ENCODE assay signal across 31 cellular contexts in genomic region chrX:22520128-22520828, GRCh38.
DNase-seq lines count a peak whose midpoint lies in the region; ATAC-seq and TF ChIP-seq lines count a peak whose summit lies in the region.
"Had no signal": no experiment of that assay in that cellular context is flagged by ENCODE, and none has a peak within 500 bp of the region (broad histone marks: within the 10 kb centered on the region; RNA-seq: fewer than 3 reads in every experiment).

No MANE protein-coding gene starts in this region.

- no peaks in the 10 kb centered on the region for H3K79me2 ChIP-seq in smooth muscle cell (ENCODE audit: low read depth)

- H4K20me1 ChIP-seq in smooth muscle cell (ENCODE audit: low read depth): no peaks in the 10 kb centered on the region

- peak overlapping the region; percentile 52 for H3K27ac ChIP-seq in smooth muscle cell (ENCODE audit: low read depth)
- H3K27ac ChIP-seq: adrenal gland, C4-2B, esophagus muscularis mucosa, KMS-11, SJCRH30, testis had no signal

- H3K27ac Mint-ChIP-seq in progenitor cell of endocrine pancreas: no peak overlapping the region
- H3K27ac Mint-ChIP-seq: activated naive CD4-positive, alpha-beta T cell treated with anti-CD3 and anti-CD28 coated beads for 36 hours; activated T-helper 1 cell treated with anti-CD3 and anti-CD28 coated beads, Interleukin-12 subunit alpha, Interleukin-12 subunit beta, Interleukin-2, Interleukin-4 antibody, amounts not matched to agents 30 ng/mL and 10 ng/mL and 1 ng/mL, durations not matched to agents 14 hours and 24 hours and 36 hours; brain; naive thymus-derived CD8-positive, alpha-beta T cell had no signal

- no peak overlapping the region for H3K4me2 ChIP-seq in smooth muscle cell
- H3K4me2 ChIP-seq: KMS-11 had no signal

- H3K27me3 Mint-ChIP-seq in progenitor cell of endocrine pancreas: no peaks in the 10 kb centered on the region
- H3K27me3 Mint-ChIP-seq: naive thymus-derived CD8-positive, alpha-beta T cell had no signal

- no peaks in the 10 kb centered on the region for H3K27me3 ChIP-seq in smooth muscle cell (ENCODE audit: low read depth)
- H3K27me3 ChIP-seq in MG63: no peaks in the 10 kb centered on the region
- H3K27me3 ChIP-seq: adrenal gland, esophagus muscularis mucosa, SJCRH30, testis had no signal

- peaks cover 3% of the 10 kb centered on the region for H3K9me3 Mint-ChIP-seq in progenitor cell of endocrine pancreas (ENCODE audit: low read depth)
- H3K9me3 Mint-ChIP-seq: activated naive CD4-positive, alpha-beta T cell treated with anti-CD3 and anti-CD28 coated beads for 36 hours; activated T-helper 1 cell treated with anti-CD3 and anti-CD28 coated beads, Interleukin-12 subunit alpha, Interleukin-12 subunit beta, Interleukin-2, Interleukin-4 antibody, amounts not matched to agents 30 ng/mL and 10 ng/mL and 1 ng/mL, durations not matched to agents 14 hours and 24 hours and 36 hours had no signal

- WGBS in smooth muscle cell (ENCODE audit: low lambda C conversion rate): 62% methylated on average over 5 of the region's 5 CpGs

- H3K36me3 ChIP-seq in smooth muscle cell (ENCODE audit: low read depth) (no peaks in the 10 kb centered on the region), MG63 (no peaks in the 10 kb centered on the region)
- H3K36me3 ChIP-seq: adrenal gland, esophagus muscularis mucosa, SJCRH30 had no signal

- no peaks in the 10 kb centered on the region for H3F3A ChIP-seq in smooth muscle cell (ENCODE audit: low read depth)

- no peaks in the 10 kb centered on the region for H3K4me1 Mint-ChIP-seq in progenitor cell of endocrine pancreas (ENCODE audit: low read depth)
- H3K4me1 Mint-ChIP-seq: naive thymus-derived CD8-positive, alpha-beta T cell had no signal

- H3K4me3 Mint-ChIP-seq in progenitor cell of endocrine pancreas (ENCODE audit: low read depth): no peak overlapping the region
- H3K4me3 Mint-ChIP-seq: activated naive CD4-positive, alpha-beta T cell treated with anti-CD3 and anti-CD28 coated beads for 36 hours; activated T-helper 1 cell treated with anti-CD3 and anti-CD28 coated beads, Interleukin-12 subunit alpha, Interleukin-12 subunit beta, Interleukin-2, Interleukin-4 antibody, amounts not matched to agents 30 ng/mL and 10 ng/mL and 1 ng/mL, durations not matched to agents 14 hours and 24 hours and 36 hours; brain; naive thymus-derived CD8-positive, alpha-beta T cell had no signal

- TF ChIP-seq CTCF in smooth muscle cell (IDR thresholded peaks at IDR 0.05; ENCODE audit: borderline replicate concordance, insufficient read depth, poor library complexity, severe bottlenecking) (no peak), progenitor cell of endocrine pancreas (IDR thresholded peaks at IDR 0.05; ENCODE audit: unreplicated experiment) (no peak)

- H3K4me1 ChIP-seq in smooth muscle cell (ENCODE audit: low read depth): no peaks in the 10 kb centered on the region
- H3K4me1 ChIP-seq: adrenal gland, esophagus muscularis mucosa, SJCRH30, testis had no signal

- no peak overlapping the region for H3K9ac ChIP-seq in smooth muscle cell (ENCODE audit: low read depth)
- H3K9ac ChIP-seq: KMS-11 had no signal

- no peaks in the 10 kb centered on the region for H3K36me3 Mint-ChIP-seq in progenitor cell of endocrine pancreas (ENCODE audit: insufficient read depth)
- H3K36me3 Mint-ChIP-seq: brain; naive thymus-derived CD8-positive, alpha-beta T cell had no signal

- H2AFZ ChIP-seq in smooth muscle cell (ENCODE audit: low read depth): no peak overlapping the region

- H3K9me3 ChIP-seq in smooth muscle cell (replicated peaks; ENCODE audit: low read depth): no peaks in the 10 kb centered on the region
- H3K9me3 ChIP-seq in MG63: no peaks in the 10 kb centered on the region
- H3K9me3 ChIP-seq: adrenal gland, SJCRH30, testis had no signal

- no peak overlapping the region for H3K4me3 ChIP-seq in smooth muscle cell
- no peak overlapping the region for H3K4me3 ChIP-seq in MG63
- H3K4me3 ChIP-seq: adrenal gland, esophagus muscularis mucosa, SJCRH30, testis had no signal

- ATAC-seq in esophagus mucosa (peak; percentile 98), HG03432 (IDR thresholded peaks at IDR 0.05; ENCODE audit: unreplicated experiment) (no peak)
- ATAC-seq: activated CD4-positive, CD25-positive, alpha-beta regulatory T cell treated with anti-CD3 and anti-CD28 coated beads, Interleukin-2, amount 50 U/mL, for 24 hours; left ventricle myocardium superior; naive thymus-derived CD8-positive, alpha-beta T cell; Panc1 had no signal

- DNase-seq in HT1080 (ENCODE audit: low read depth): peak; percentile 74
- DNase-seq in SW480 (ENCODE audit: low spot score): peak; percentile 2
- no peak for DNase-seq in smooth muscle cell (lab: John Stamatoyannopoulos, UW; ENCODE audit: unreplicated experiment)
- DNase-seq in progenitor cell of endocrine pancreas (ENCODE audit: low spot score, unreplicated experiment): no peak
- no peak for DNase-seq in mucosa of gallbladder (ENCODE audit: low spot score)
- no peak for DNase-seq in MG63
- DNase-seq: activated CD4-positive, alpha-beta T cell treated with anti-CD3 and anti-CD28 coated beads, Interleukin-2, amount 50 U/mL, for 48 hours; activated naive CD4-positive, alpha-beta T cell treated with anti-CD3 and anti-CD28 coated beads for 36 hours; adrenal gland; effector CD8-positive, alpha-beta T cell; HCEC 1CT; hippocampal formation; left ventricle myocardium superior; midbrain; naive thymus-derived CD8-positive, alpha-beta T cell; NCI-H510A treated with DMSO at 0.1 percent for 48 hours; NK-92 treated with Interleukin-12 subunit alpha and Interleukin-12 subunit beta, amount 100 ng/mL, for 24 hours; nucleus accumbens; SJCRH30; stimulated activated naive CD4-positive, alpha-beta T cell treated with Interleukin-2 at 50 U/mL for 16 hours; T-helper 1 cell; testis had no signal

Comparison
In these comparisons a context has a peak if more than half of its experiments do, and no peak if none do; other contexts are left out.
1. DNase-seq: peak in HT1080 (single experiment) and SW480 (single experiment); none in smooth muscle cell (single experiment), progenitor cell of endocrine pancreas (single experiment), mucosa of gallbladder (single experiment) and MG63 (single experiment).